In genomic region chr11:35491231-35491871, GRCh38 we compare ENCODE assay signal across 1 cellular context.
A peak's percentile ranks its signal among the peaks of the same experiment; 100 is the strongest.
TF ChIP-seq lines count a peak whose summit lies in the region.

No MANE protein-coding gene starts in this region.

TF ChIP-seq in SK-N-SH, 30 proteins besides CTCF, POLR2A, EP300 and RAD21 (continued from another document):
- TF ChIP-seq, protein P1, sequence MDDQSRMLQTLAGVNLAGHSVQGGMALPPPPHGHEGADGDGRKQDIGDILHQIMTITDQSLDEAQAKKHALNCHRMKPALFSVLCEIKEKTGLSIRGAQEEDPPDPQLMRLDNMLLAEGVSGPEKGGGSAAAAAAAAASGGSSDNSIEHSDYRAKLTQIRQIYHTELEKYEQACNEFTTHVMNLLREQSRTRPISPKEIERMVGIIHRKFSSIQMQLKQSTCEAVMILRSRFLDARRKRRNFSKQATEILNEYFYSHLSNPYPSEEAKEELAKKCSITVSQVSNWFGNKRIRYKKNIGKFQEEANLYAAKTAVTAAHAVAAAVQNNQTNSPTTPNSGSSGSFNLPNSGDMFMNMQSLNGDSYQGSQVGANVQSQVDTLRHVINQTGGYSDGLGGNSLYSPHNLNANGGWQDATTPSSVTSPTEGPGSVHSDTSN (IDR thresholded peaks at IDR 0.05): peak; percentile 95
- TF ChIP-seq JUND (IDR thresholded peaks at IDR 0.05) (peak; percentile 74), EZH2phosphoT487 (IDR thresholded peaks at IDR 0.05; ENCODE audit: borderline replicate concordance, low read depth) (no peak), POLR2AphosphoS5 (IDR thresholded peaks at IDR 0.05; ENCODE audit: low read depth, low read length) (peak; percentile 25; the same call in 1 of the 2 replicates), FOXJ3 (CRISPR knock-in tag; IDR thresholded peaks at IDR 0.05) (no peak), TCF12 (IDR thresholded peaks at IDR 0.05) (peak; percentile 95), NRF1 (IDR thresholded peaks at IDR 0.05; ENCODE audit: low read depth, low read length) (no peak), YY1 (IDR thresholded peaks at IDR 0.05; ENCODE audit: low read depth) (0 out of 2 replicates have a peak, but pooled peaks have one; percentile 32), TEAD4 (IDR thresholded peaks at IDR 0.05; ENCODE audit: borderline replicate concordance, insufficient read depth) (peak; percentile 98), RFX5 (IDR thresholded peaks at IDR 0.05; ENCODE audit: low read length) (no peak), CHD2 (IDR thresholded peaks at IDR 0.05; ENCODE audit: low read length, partially characterized antibody) (no peak), MEF2A (IDR thresholded peaks at IDR 0.05; ENCODE audit: borderline replicate concordance, low read depth) (peak; percentile 75; the same call in 1 of the 2 replicates)
- TF ChIP-seq, protein P2, sequence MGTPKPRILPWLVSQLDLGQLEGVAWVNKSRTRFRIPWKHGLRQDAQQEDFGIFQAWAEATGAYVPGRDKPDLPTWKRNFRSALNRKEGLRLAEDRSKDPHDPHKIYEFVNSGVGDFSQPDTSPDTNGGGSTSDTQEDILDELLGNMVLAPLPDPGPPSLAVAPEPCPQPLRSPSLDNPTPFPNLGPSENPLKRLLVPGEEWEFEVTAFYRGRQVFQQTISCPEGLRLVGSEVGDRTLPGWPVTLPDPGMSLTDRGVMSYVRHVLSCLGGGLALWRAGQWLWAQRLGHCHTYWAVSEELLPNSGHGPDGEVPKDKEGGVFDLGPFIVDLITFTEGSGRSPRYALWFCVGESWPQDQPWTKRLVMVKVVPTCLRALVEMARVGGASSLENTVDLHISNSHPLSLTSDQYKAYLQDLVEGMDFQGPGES (IDR thresholded peaks at IDR 0.05; ENCODE audit: low read depth, low read length): no peak
